In the genomic region with DNA sequence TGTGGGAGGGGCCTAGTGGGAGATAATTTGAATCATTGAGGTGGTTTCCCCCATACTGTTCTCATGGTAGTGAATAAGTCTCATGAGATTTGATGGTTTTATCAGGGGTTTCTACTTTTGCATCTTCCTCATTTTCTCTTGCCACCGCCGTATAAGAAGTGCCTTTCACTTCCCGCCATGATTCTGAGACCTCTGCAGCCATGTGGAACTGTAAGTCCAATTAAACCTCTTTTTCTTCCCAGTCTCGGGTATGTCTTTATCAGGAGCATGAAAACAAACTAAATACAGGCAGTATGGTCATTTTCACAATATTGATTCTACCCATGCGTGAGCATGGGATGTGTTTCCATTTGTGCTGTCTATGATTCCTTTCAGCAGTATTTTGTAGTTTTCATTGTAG, we compare ENCODE assay signal across 11 cellular contexts. TPM values are rescaled to one million over a fixed set of nuclear protein-coding genes. Genes with fewer than 3 reads are reported as not detected.
"Had no signal": no experiment of that assay in that cellular context is flagged by ENCODE, and none has a peak within 500 bp of the region (broad histone marks: within the 10 kb centered on the region; RNA-seq: fewer than 3 reads in every experiment).

No MANE protein-coding gene starts in this region.

RNA-seq across cellular contexts. Expression of a gene that starts 16.4 kb away (rescaled TPM):
- total RNA-seq: activated CD4-positive, alpha-beta memory T cell treated with anti-CD3 and anti-CD28 coated beads, Interleukin-2, amount 10 ng/mL, durations not matched to agents 7 days and 5 days; activated CD4-positive, alpha-beta T cell treated with anti-CD3 and anti-CD28 coated beads for 36 hours; activated CD4-positive, alpha-beta T cell treated with anti-CD3 and anti-CD28 coated beads, Interleukin-2, amount 10 ng/mL, durations not matched to agents 7 days and 5 days; activated CD8-positive, alpha-beta memory T cell treated with anti-CD3 and anti-CD28 coated beads, Interleukin-2, amount 10 ng/mL, durations not matched to agents 7 days and 5 days; activated CD8-positive, alpha-beta T cell treated with anti-CD3 and anti-CD28 coated beads, Interleukin-2, amount 10 ng/mL, durations not matched to agents 7 days and 5 days; activated naive CD4-positive, alpha-beta T cell treated with anti-CD3 and anti-CD28 coated beads for 36 hours; activated naive CD8-positive, alpha-beta T cell treated with anti-CD3 and anti-CD28 coated beads for 36 hours; activated T-helper 1 cell treated with anti-CD3 and anti-CD28 coated beads, Interleukin-12 subunit alpha, Interleukin-12 subunit beta, Interleukin-2, Interleukin-4 antibody, amounts not matched to agents 30 ng/mL and 10 ng/mL and 1 ng/mL, durations not matched to agents 14 hours and 24 hours and 36 hours; T-helper 1 cell treated with Interleukin-12 subunit alpha and Interleukin-12 subunit beta and Interleukin-4 antibody, amounts not matched to agents 30 ng/mL and 1 ng/mL, for 36 hours had no signal
- polyA plus RNA-seq: aorta had no signal

RNA-seq across cellular contexts. Expression of a gene that starts 32.0 kb away (rescaled TPM):
- total RNA-seq: astrocyte had no signal
